9 cellular contexts compared by ENCODE assay signal in the genomic region with DNA sequence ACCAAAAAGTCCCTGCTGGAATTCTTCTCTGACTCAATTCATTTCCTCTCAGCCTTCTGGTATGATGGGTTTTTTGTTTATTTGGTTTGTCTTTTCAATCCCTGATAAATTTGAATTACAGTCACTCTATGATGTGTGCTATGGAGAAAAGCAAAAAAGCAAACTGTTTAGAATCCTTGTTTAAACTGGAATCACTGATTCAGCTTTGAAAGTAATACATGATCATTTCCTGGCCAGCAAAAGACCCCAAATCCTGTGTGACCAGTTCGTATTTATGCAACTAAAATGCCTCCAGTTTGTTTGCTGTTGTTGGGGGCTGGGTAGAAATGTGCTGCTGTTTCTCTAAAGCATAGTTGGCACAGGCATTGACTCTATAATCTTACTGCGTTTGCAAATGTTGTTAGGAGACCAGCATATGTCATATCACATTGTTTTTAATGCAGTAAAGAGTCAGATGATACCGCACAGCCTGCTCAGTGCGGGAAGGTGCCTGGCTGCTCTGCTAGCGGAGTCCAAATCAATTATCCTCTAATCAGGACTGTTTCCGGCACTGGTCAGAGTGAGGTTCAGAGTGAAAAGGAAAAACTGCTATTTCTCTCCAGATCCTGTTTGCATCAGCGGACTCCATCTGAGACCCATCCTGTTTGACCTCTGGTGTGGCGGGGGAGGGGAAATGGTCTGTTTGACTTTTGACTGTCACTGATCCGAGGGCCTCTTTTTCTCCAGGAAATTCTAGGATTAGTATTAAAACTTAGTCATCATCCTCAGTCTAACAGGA. TPM values are rescaled to one million over a fixed set of nuclear protein-coding genes. Genes with fewer than 3 reads are reported as not detected.
A peak's percentile ranks its signal among the peaks of the same experiment; 100 is the strongest.
DNase-seq lines count a peak whose midpoint lies in the region; ATAC-seq, FAIRE-seq and TF ChIP-seq lines count a peak whose summit lies in the region.
"Had no signal": no experiment of that assay in that cellular context is flagged by ENCODE, and none has a peak within 500 bp of the region (broad histone marks: within the 10 kb centered on the region; RNA-seq: fewer than 3 reads in every experiment).

No MANE protein-coding gene starts in this region.

- H3K27me3 ChIP-seq in IMR-90 (ENCODE audit: control insufficient read depth, insufficient read depth, low read length) = no peaks in the 10 kb centered on the region
- H3K27me3 ChIP-seq in K562 (ENCODE audit: control insufficient read depth in 2 of 2, insufficient read depth in 2 of 2, low read length in 2 of 2) = no peaks in the 10 kb centered on the region
- H3K27me3 ChIP-seq in testis = no peaks in the 10 kb centered on the region

- TF ChIP-seq POLR2A in IMR-90 (IDR thresholded peaks at IDR 0.05; ENCODE audit: low read depth, low read length) = no peak
- TF ChIP-seq POLR2A in K562 (conservative IDR thresholded peaks at IDR 0.05) = no peak
- TF ChIP-seq POLR2A in testis (IDR thresholded peaks at IDR 0.05) = no peak
- TF ChIP-seq POLR2A in H54 (IDR thresholded peaks at IDR 0.05; ENCODE audit: low read depth, low read length) = no peak

- H2AK5ac ChIP-seq in IMR-90 (ENCODE audit: low read depth, low read length) = peak overlapping the region; percentile 89

- H4K20me1 ChIP-seq in IMR-90 (ENCODE audit: insufficient read depth, low read length) (peaks cover 4% of the 10 kb centered on the region), K562 (replicated peaks; ENCODE audit: control insufficient read depth, insufficient read depth, low read length) (no peaks in the 10 kb centered on the region)

- H2AFZ ChIP-seq in IMR-90 (replicated peaks; ENCODE audit: low read length, poor library complexity) (peak overlapping the region; percentile 60), K562 (ENCODE audit: low read depth, low read length) (peak overlapping the region; percentile 70; the same call in 1 of the 2 replicates)

- peak overlapping the region; percentile 91; the same call in 2 of the 3 replicates for H2BK15ac ChIP-seq in IMR-90 (ENCODE audit: low read depth, low read length)

- ATAC-seq in IMR-90 (ENCODE audit: low read depth) (peak; percentile 57), K562 (peak; percentile 71), left lobe of liver (peak; percentile 55)

- no TSS peak for BruUV-seq in IMR-90 (replicated peaks; lab: Mats Ljungman, UMichigan)
- no TSS peak for BruUV-seq in K562 (replicated peaks; lab: Mats Ljungman, UMichigan)

- H3K9me1 ChIP-seq in IMR-90 (ENCODE audit: insufficient read depth, low read length) (peaks cover 12% of the 10 kb centered on the region; the same call in 1 of the 2 replicates), K562 (ENCODE audit: control insufficient read depth, insufficient read depth, low read length) (no peaks in the 10 kb centered on the region)

- H3K4me3 ChIP-seq in IMR-90 (ENCODE audit: insufficient read depth, low read depth, low read length) (peak overlapping the region; percentile 10; the same call in 1 of the 2 replicates), K562 (no peak overlapping the region), testis (no peak overlapping the region)

- H3K9ac ChIP-seq in IMR-90 (ENCODE audit: low read depth, low read length) (peak overlapping the region; percentile 54), K562 (ENCODE audit: insufficient read depth in 1 of 2, low read depth in 2 of 2, low read length in 2 of 2) (no peak overlapping the region)

- H2BK20ac ChIP-seq in IMR-90 (ENCODE audit: low read depth, low read length) = peak overlapping the region; percentile 98

- POLR2A ChIA-PET in IMR-90 (lab: Charles Lee; ENCODE audit: unreplicated experiment) = no interaction called here
- POLR2A ChIA-PET in K562 (lab: Yijun Ruan, JAX) = no interaction called here

- FAIRE-seq in K562 (lab: Jason Lieb, UNC) = no peak
- FAIRE-seq in H54 (lab: Jason Lieb, UNC) = no peak

- H3K4ac ChIP-seq in IMR-90 (ENCODE audit: low read depth, low read length) = peak overlapping the region; percentile 83

- peak overlapping the region; percentile 75 for H3K23ac ChIP-seq in IMR-90 (ENCODE audit: low read depth, low read length)

- in situ Hi-C loops in IMR-90 (cut with MboI; ENCODE audit: low sequenced_read_pairs) = no loop called here
- in situ Hi-C loops in K562 (cut with MboI) = no loop called here

- dilution Hi-C loops in IMR-90 (cut with HindIII; ENCODE audit: low sequenced_read_pairs, unreplicated experiment) = no loop called here

- CTCF ChIA-PET in IMR-90 (lab: Yijun Ruan, JAX) (interaction anchor here (1.0 to 2.3 kb wide), 2 partner anchors 11 to 15 kb away, joined by 3 to 15 read pairs; no protein-coding TSS in a partner anchor), K562 (lab: Yijun Ruan, JAX; ENCODE audit: low intra/inter-chr PET ratio) (no interaction called here)

- H3K14ac ChIP-seq in IMR-90 (replicated peaks; ENCODE audit: low read depth, low read length) = peak overlapping the region; percentile 89

- H4K8ac ChIP-seq in IMR-90 (ENCODE audit: low read depth in 2 of 2, low read length in 2 of 2) = peak overlapping the region; percentile 48 to 86; a peak in 3 of 4 replicates

- H3K79me1 ChIP-seq in IMR-90 (ENCODE audit: low read depth in 1 of 2, low read length in 2 of 2) = peaks cover 0 to 2% of the 10 kb centered on the region in 2 experiments; a peak in 1 of 4 replicates

- TF ChIP-seq EP300 in K562 (IDR thresholded peaks at IDR 0.05; ENCODE audit: low read length) = no peak

- H3K36me3 ChIP-seq in IMR-90 (ENCODE audit: control insufficient read depth, insufficient read depth, low read length) = no peaks in the 10 kb centered on the region
- H3K36me3 ChIP-seq in K562 (ENCODE audit: control insufficient read depth, insufficient read depth, low read length) = no peaks in the 10 kb centered on the region
- H3K36me3 ChIP-seq in testis (ENCODE audit: low read depth, missing control alignments) = no peaks in the 10 kb centered on the region

- H3K4me2 ChIP-seq in IMR-90 (ENCODE audit: low read depth, low read length) = peak overlapping the region; percentile 84
- 0 out of 2 replicates have a peak overlapping the region, but pooled peaks have one; percentile 4 for H3K4me2 ChIP-seq in K562 (ENCODE audit: insufficient read depth, low read length)

- peak overlapping the region; percentile 92 for H3K56ac ChIP-seq in IMR-90 (ENCODE audit: extremely low read depth, insufficient read depth, low read length)

- no CpG with 5 or more reads among the region's 9 CpGs for WGBS in IMR-90 (ENCODE audit: extremely low coverage in 2 of 2, insufficient read length in 1 of 2), 2 experiments
- WGBS in K562 (ENCODE audit: insufficient coverage, low coverage, missing lambda C conversion rate) = 35% methylated on average over 8 of the region's 9 CpGs
- 42 to 49% methylated on average over 9 of the region's 9 CpGs for WGBS in testis, 2 donors

- H2BK5ac ChIP-seq in IMR-90 (ENCODE audit: low read depth, low read length, poor library complexity, severe bottlenecking) = peak overlapping the region; percentile 96

- H4K91ac ChIP-seq in IMR-90 (ENCODE audit: insufficient read depth, low read depth, low read length) = peak overlapping the region; percentile 87

- TF ChIP-seq RAD21 in IMR-90 (IDR thresholded peaks at IDR 0.05; ENCODE audit: low read length) = peak; percentile 26
- TF ChIP-seq RAD21 in K562 (CRISPR knock-in tag; conservative IDR thresholded peaks at IDR 0.05 in 1 of 2, IDR thresholded peaks at IDR 0.05 in 1 of 2) = no peak

- intact Hi-C loops in IMR-90 (cut with micrococcal nuclease) (loop anchor here (2.0 to 5.0 kb wide), 4 partner anchors 16 to 108 kb away; partner anchors contain the start of gene ADD3), K562 (cut with micrococcal nuclease) (no loop called here), testis (cut with DNase I; ENCODE audit: low total_unique reads) (no loop called here)

- H4K5ac ChIP-seq in IMR-90 (ENCODE audit: low read depth, low read length) = peak overlapping the region; percentile 82

- H3K27ac ChIP-seq in IMR-90 (ENCODE audit: insufficient read depth, low read length) = peak overlapping the region; percentile 97
- no peak overlapping the region for H3K27ac ChIP-seq in K562 (ENCODE audit: extremely low read depth, low read depth, low read length)
- H3K27ac ChIP-seq in testis = peak overlapping the region; percentile 31 to 54
- H3K27ac ChIP-seq: epithelial cell of prostate had no signal

- TF ChIP-seq CTCF in IMR-90 (conservative IDR thresholded peaks at IDR 0.05; ENCODE audit: low read depth, low read length) (no peak), K562 (IDR thresholded peaks at IDR 0.05 in 2 of 3, conservative IDR thresholded peaks at IDR 0.05 in 1 of 3; ENCODE audit: insufficient read depth in 2 of 3, low read depth in 1 of 3, low read length in 3 of 3) (no peak), testis (IDR thresholded peaks at IDR 0.05) (no peak)

- peak overlapping the region; percentile 99 for H2BK120ac ChIP-seq in IMR-90 (ENCODE audit: low read depth, low read length)

- H3K18ac ChIP-seq in IMR-90 (ENCODE audit: low read depth, low read length) = peak overlapping the region; percentile 91

- peaks cover 25% of the 10 kb centered on the region for H3K4me1 ChIP-seq in IMR-90 (ENCODE audit: control insufficient read depth, insufficient read depth, low read length)
- peaks cover 0 to 8% of the 10 kb centered on the region in 2 experiments; a peak in 2 of 5 replicates for H3K4me1 ChIP-seq in K562 (replicated peaks in 1 of 2; ENCODE audit: control insufficient read depth in 2 of 2, insufficient read depth in 2 of 2, low read length in 2 of 2)
- peaks cover 35% of the 10 kb centered on the region for H3K4me1 ChIP-seq in testis

- no peaks in the 10 kb centered on the region for H3K79me2 ChIP-seq in K562 (ENCODE audit: control insufficient read depth, insufficient read depth, low read length)

- H3K9me3 ChIP-seq in IMR-90 (ENCODE audit: control insufficient read depth, insufficient read depth, low read length) (no peaks in the 10 kb centered on the region), K562 (replicated peaks; ENCODE audit: control insufficient read depth, insufficient read depth, low read depth, low read length) (no peaks in the 10 kb centered on the region), testis (no peaks in the 10 kb centered on the region)

- peak overlapping the region; percentile 32 for H2AK9ac ChIP-seq in IMR-90 (replicated peaks; ENCODE audit: low read depth, low read length, poor library complexity)

- peak; percentile 88 for DNase-seq in IMR-90
- no peak for DNase-seq in K562 (ENCODE audit: extremely low read depth in 1 of 4, low spot score in 3 of 4)
- DNase-seq in left lobe of liver (ENCODE audit: low spot score) = peak; percentile 49
- no peak for DNase-seq in testis
- no peak for DNase-seq in H54 (ENCODE audit: insufficient read length, low spot score)
- DNase-seq in globus pallidus (ENCODE audit: low spot score) = no peak
- no peak for DNase-seq in activated effector memory CD4-positive, alpha-beta T cell treated with anti-CD3 and anti-CD28 coated beads, Interleukin-2, amount 50 U/mL, for 16 hours
- DNase-seq: activated CD8-positive, alpha-beta memory T cell treated with anti-CD3 and anti-CD28 coated beads for 24 hours had no signal

RNA-seq across cellular contexts. Expression of gene ADD3, which starts 40.6 kb away (rescaled TPM):
- total RNA-seq in IMR-90 (2012; rRNA removed) (137 and 212 TPM in 2 replicates), K562 (2014; rRNA removed) (24.7 and 25.4 TPM in 2 replicates), K562 (2014; rRNA removed; fragmentation: Illumina TruSeq; extraction: Trizol) (44.9 and 52.7 TPM in 2 replicates), K562 (2015; rRNA removed; fragmentation: Illumina TruSeq; extraction: Trizol) (42.6 and 46.0 TPM in 2 replicates), K562 (2021) (31.7 and 32.3 TPM in 2 replicates), left lobe of liver (14.2 TPM), testis (100 to 1,000 TPM; 240 to 394 TPM)
- polyA plus RNA-seq in IMR-90 (2012; rRNA removed) (138 and 153 TPM in 2 replicates), K562 (2011; rRNA removed) (98.7 and 125 TPM in 2 replicates), K562 (2014; fragmentation: Illumina TruSeq; extraction: Trizol) (53.4 and 95.6 TPM in 2 replicates), K562 (2014; fragmentation: Nextera tagmentation; extraction: Ambion mirVana) (10 to 100 TPM; 13.2 to 15.1 TPM), K562 (2014; rRNA removed) (25.1 and 31.7 TPM in 2 replicates), testis (ENCODE audit: insufficient read depth, low read depth, low replicate concordance) (155 TPM)
- 10.8 and 15.8 TPM in 2 replicates for polyA plus RNA-seq in IMR-90 (2012; cell fraction: cytosol; rRNA removed)
- 20.6 and 239 TPM in 2 replicates for polyA plus RNA-seq in IMR-90 (2012; cell fraction: nucleus; rRNA removed; ENCODE audit: low replicate concordance)
- 118 and 251 TPM in 2 replicates for total RNA-seq in K562 (2011; cell fraction: chromatin; rRNA removed; ENCODE audit: low replicate concordance)
- total RNA-seq in K562 (2011; cell fraction: nucleolus; rRNA removed) = 39.9 and 58.7 TPM in 2 replicates
- total RNA-seq in K562 (2011; cell fraction: nucleoplasm; rRNA removed) = 91.3 and 97.2 TPM in 2 replicates
- 17.4 and 51.0 TPM in 2 replicates for polyA plus RNA-seq in K562 (2011; cell fraction: cytosol; rRNA removed)
- 70.6 and 117 TPM in 2 replicates for polyA plus RNA-seq in K562 (2011; cell fraction: nucleus; rRNA removed)
- 36.4 and 43.2 TPM in 2 replicates for polyA plus RNA-seq in K562 (2012)
- polyA minus RNA-seq in K562 (2011; rRNA and poly(A)+ RNA removed) = 153 TPM in 2 replicates
- polyA minus RNA-seq in K562 (2011; cell fraction: cytosol; rRNA and poly(A)+ RNA removed) = 28.1 and 63.8 TPM in 2 replicates
- 40.8 and 87.7 TPM in 2 replicates for polyA minus RNA-seq in K562 (2011; cell fraction: nucleus; rRNA and poly(A)+ RNA removed)

RNA-seq across cellular contexts. Expression of gene XPNPEP1, which starts 43.8 kb away (rescaled TPM):
- total RNA-seq in IMR-90 (2012; rRNA removed) = 136 and 164 TPM in 2 replicates
- 311 and 378 TPM in 2 replicates for polyA plus RNA-seq in IMR-90 (2012; rRNA removed)
- polyA plus RNA-seq in IMR-90 (2012; cell fraction: cytosol; rRNA removed) = 71.3 and 117 TPM in 2 replicates
- 84.0 and 137 TPM in 2 replicates for polyA plus RNA-seq in IMR-90 (2012; cell fraction: nucleus; rRNA removed; ENCODE audit: low replicate concordance)
- 76.3 and 157 TPM in 2 replicates for total RNA-seq in K562 (2011; cell fraction: chromatin; rRNA removed; ENCODE audit: low replicate concordance)
- 77.2 and 79.0 TPM in 2 replicates for total RNA-seq in K562 (2011; cell fraction: nucleolus; rRNA removed)
- 76.5 and 76.6 TPM in 2 replicates for total RNA-seq in K562 (2011; cell fraction: nucleoplasm; rRNA removed)
- total RNA-seq in K562 (2014; rRNA removed) = 40.1 and 50.2 TPM in 2 replicates
- 37.7 and 39.8 TPM in 2 replicates for total RNA-seq in K562 (2014; rRNA removed; fragmentation: Illumina TruSeq; extraction: Trizol)
- total RNA-seq in K562 (2015; rRNA removed; fragmentation: Illumina TruSeq; extraction: Trizol) = 35.6 and 39.1 TPM in 2 replicates
- total RNA-seq in K562 (2021) = 32.8 and 43.0 TPM in 2 replicates
- polyA plus RNA-seq in K562 (2011; rRNA removed) = 93.5 and 120 TPM in 2 replicates
- polyA plus RNA-seq in K562 (2011; cell fraction: cytosol; rRNA removed) = 250 and 271 TPM in 2 replicates
- polyA plus RNA-seq in K562 (2011; cell fraction: nucleus; rRNA removed) = 148 and 194 TPM in 2 replicates
- polyA plus RNA-seq in K562 (2012) = 29.6 and 49.8 TPM in 2 replicates
- 62.6 and 66.5 TPM in 2 replicates for polyA plus RNA-seq in K562 (2014; fragmentation: Illumina TruSeq; extraction: Trizol)
- 10 to 100 TPM; 24.2 to 50.6 TPM for polyA plus RNA-seq in K562 (2014; fragmentation: Nextera tagmentation; extraction: Ambion mirVana)
- polyA plus RNA-seq in K562 (2014; rRNA removed) = 42.2 and 58.7 TPM in 2 replicates
- 159 and 165 TPM in 2 replicates for polyA minus RNA-seq in K562 (2011; rRNA and poly(A)+ RNA removed)
- 75.6 and 82.5 TPM in 2 replicates for polyA minus RNA-seq in K562 (2011; cell fraction: cytosol; rRNA and poly(A)+ RNA removed)
- polyA minus RNA-seq in K562 (2011; cell fraction: nucleus; rRNA and poly(A)+ RNA removed) = 67.7 and 116 TPM in 2 replicates
- 18.7 TPM for total RNA-seq in left lobe of liver
- total RNA-seq in testis = 100 to 1,000 TPM in 1 of 2 donors, 10 to 100 TPM in 1; 90.2 to 118 TPM
- polyA plus RNA-seq in testis (ENCODE audit: insufficient read depth, low read depth, low replicate concordance) = 55.5 TPM

Comparison
In these comparisons a context has a peak if more than half of its experiments do, and no peak if none do; other contexts are left out.
1. DNase-seq: peak in IMR-90 (single experiment) and left lobe of liver (single experiment); none in K562 (0 of 4), testis (single experiment), H54 (single experiment), globus pallidus (single experiment) and activated effector memory CD4-positive, alpha-beta T cell treated with anti-CD3 and anti-CD28 coated beads, Interleukin-2, amount 50 U/mL, for 16 hours (single experiment).
2. Peak in every context shown above with its lines, with median percentiles within 50 percentile points of each other: ATAC-seq.